18 cellular contexts compared by ENCODE assay signal in the genomic region with DNA sequence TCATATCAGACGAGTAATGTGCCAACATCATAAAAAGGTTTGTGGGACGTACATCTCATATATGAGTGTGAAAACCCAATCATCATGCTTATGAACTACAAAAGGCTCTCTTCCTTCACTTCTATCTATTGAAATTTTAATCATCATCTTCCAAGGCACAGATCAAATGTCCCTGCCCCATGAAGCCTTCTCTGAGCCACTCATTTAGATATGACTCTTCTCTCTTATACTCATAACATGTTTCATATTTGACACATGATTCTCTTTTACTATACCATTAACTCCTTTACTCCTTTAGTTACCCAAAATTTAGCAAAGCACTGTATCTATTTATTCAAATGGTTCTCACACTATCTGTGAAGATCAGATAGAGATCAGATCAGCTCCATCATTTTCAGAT.
"Had no signal": no experiment of that assay in that cellular context is flagged by ENCODE, and none has a peak within 500 bp of the region (broad histone marks: within the 10 kb centered on the region; RNA-seq: fewer than 3 reads in every experiment).

No MANE protein-coding gene starts in this region.

- H3K36me3 Mint-ChIP-seq: immature natural killer cell, natural killer cell had no signal

- H3K9me3 Mint-ChIP-seq: endodermal cell, natural killer cell had no signal

- H3K4me3 Mint-ChIP-seq: endodermal cell; immature natural killer cell; natural killer cell; neural progenitor cell; stimulated activated memory B cell treated with anti-CD40 and anti-IgM and Interleukin-4, amounts not matched to agents 10 μg/mL and 1 μg/mL and 100 μg/mL, for 72 hours had no signal

- DNase-seq: effector CD4-positive, alpha-beta T cell; endodermal cell; erythroblast; foreskin keratinocyte; immature natural killer cell; left lung; natural killer cell; nucleus accumbens; ovary; small intestine; stimulated activated CD4-positive, alpha-beta T cell treated with anti-CD3 and anti-CD28 coated beads, Interleukin-12 subunit alpha, Interleukin-12 subunit beta, amount 100 ng/mL, for 4 hours; stimulated activated CD4-positive, alpha-beta T cell treated with anti-CD3 and anti-CD28 coated beads, Interleukin-4, amount 100 ng/mL, for 1 hour; stimulated activated CD8-positive, alpha-beta memory T cell treated with anti-CD3 and anti-CD28 coated beads, Interleukin-4, amount 100 ng/mL, for 48 hours; stomach; substantia nigra; transverse colon had no signal

- H3K27me3 Mint-ChIP-seq: stimulated activated memory B cell treated with anti-CD40 and anti-IgM and Interleukin-4, amounts not matched to agents 10 μg/mL and 1 μg/mL and 100 μg/mL, for 72 hours had no signal

- ATAC-seq: foreskin keratinocyte; left lung; natural killer cell; stimulated activated memory B cell treated with anti-CD40 and anti-IgM and Interleukin-4, amounts not matched to agents 10 μg/mL and 1 μg/mL and 100 μg/mL, for 72 hours had no signal

- H3K27ac Mint-ChIP-seq: endodermal cell; natural killer cell; neural progenitor cell; stimulated activated memory B cell treated with anti-CD40 and anti-IgM and Interleukin-4, amounts not matched to agents 10 μg/mL and 1 μg/mL and 100 μg/mL, for 72 hours had no signal

- H3K4me1 Mint-ChIP-seq: endodermal cell, neural progenitor cell had no signal
